Comparison of ENCODE assay signal across 20 cellular contexts in genomic region chr11:36464720-36465119, GRCh38. TPM values are rescaled to one million over a fixed set of nuclear protein-coding genes. Genes with fewer than 3 reads are reported as not detected.
DNase-seq lines count a peak whose midpoint lies in the region; ATAC-seq, FAIRE-seq and TF ChIP-seq lines count a peak whose summit lies in the region.
"Had no signal": no experiment of that assay in that cellular context is flagged by ENCODE, and none has a peak within 500 bp of the region (broad histone marks: within the 10 kb centered on the region; RNA-seq: fewer than 3 reads in every experiment).

No MANE protein-coding gene starts in this region.

- H3K27ac Mint-ChIP-seq in astrocyte (ENCODE audit: unreplicated experiment): peak overlapping the region; percentile 75
- H3K27ac Mint-ChIP-seq in immature natural killer cell: peak overlapping the region; percentile 32 to 88 (median 81)
- peak overlapping the region; percentile 84 for H3K27ac Mint-ChIP-seq in osteocyte (ENCODE audit: unreplicated experiment)

- intact Hi-C loops in IMR-90 (cut with micrococcal nuclease): no loop called here

- no peak overlapping the region; the same call in 1 of the 2 replicates for H2AK5ac ChIP-seq in IMR-90 (ENCODE audit: low read depth, low read length)

- H3K27me3 Mint-ChIP-seq in astrocyte (ENCODE audit: low read depth, unreplicated experiment): no peaks in the 10 kb centered on the region
- peaks cover 8 to 20% (median 8%) of the 10 kb centered on the region in 3 donors for H3K27me3 Mint-ChIP-seq in immature natural killer cell (ENCODE audit: low read depth in 3 of 3)
- no peaks in the 10 kb centered on the region for H3K27me3 Mint-ChIP-seq in osteocyte (ENCODE audit: unreplicated experiment)
- H3K27me3 Mint-ChIP-seq: CD8-positive, alpha-beta memory T cell had no signal

- peaks cover 14% of the 10 kb centered on the region for H3K4me1 ChIP-seq in IMR-90 (ENCODE audit: control insufficient read depth, insufficient read depth, low read length)
- H3K4me1 ChIP-seq in astrocyte (ENCODE audit: insufficient read depth, low read length): peaks cover 33% of the 10 kb centered on the region
- peaks cover 0 to 3% of the 10 kb centered on the region in 2 donors for H3K4me1 ChIP-seq in right atrium auricular region

- H4K5ac ChIP-seq in IMR-90 (ENCODE audit: low read depth, low read length): no peak overlapping the region; the same call in 1 of the 2 replicates

- BruUV-seq in IMR-90 (replicated peaks; lab: Mats Ljungman, UMichigan): no TSS peak

- no peak overlapping the region for H3K23ac ChIP-seq in IMR-90 (ENCODE audit: low read depth, low read length)

- H3K9me1 ChIP-seq in IMR-90 (ENCODE audit: insufficient read depth, low read length): peaks cover 15% of the 10 kb centered on the region

- no peak overlapping the region for H3K4me3 Mint-ChIP-seq in astrocyte (ENCODE audit: unreplicated experiment)
- H3K4me3 Mint-ChIP-seq in immature natural killer cell: no peak overlapping the region
- no peak overlapping the region for H3K4me3 Mint-ChIP-seq in osteocyte (ENCODE audit: unreplicated experiment)
- H3K4me3 Mint-ChIP-seq: CD8-positive, alpha-beta memory T cell had no signal

- TF ChIP-seq CTCF in IMR-90 (conservative IDR thresholded peaks at IDR 0.05; ENCODE audit: low read depth, low read length) (no peak), astrocyte (IDR thresholded peaks at IDR 0.05; ENCODE audit: insufficient read depth, low read depth, low read length) (no peak), osteocyte (IDR thresholded peaks at IDR 0.05) (no peak), right atrium auricular region (IDR thresholded peaks at IDR 0.05) (no peak)

- ATAC-seq in IMR-90 (ENCODE audit: low read depth) (no peak), GM19397 (IDR thresholded peaks at IDR 0.05; ENCODE audit: unreplicated experiment) (no peak)
- ATAC-seq: HCT116, HepG2 had no signal

- H2AK9ac ChIP-seq in IMR-90 (replicated peaks; ENCODE audit: low read depth, low read length, poor library complexity): no peak overlapping the region

- no peaks in the 10 kb centered on the region; a peak in 1 of 4 replicates for H3K79me1 ChIP-seq in IMR-90 (ENCODE audit: low read depth in 1 of 2, low read length in 2 of 2)

- H3K4ac ChIP-seq in IMR-90 (ENCODE audit: low read depth, low read length): no peak overlapping the region

- peak overlapping the region; percentile 18; the same call in 1 of the 2 replicates for H2BK20ac ChIP-seq in IMR-90 (ENCODE audit: low read depth, low read length)

- in situ Hi-C loops in IMR-90 (cut with MboI; ENCODE audit: low sequenced_read_pairs): loop anchor here (25.0 kb wide), 1 partner anchor 852 kb away; the partner anchor contains the start of gene FJX1

- no peak for DNase-seq in IMR-90
- no peak for DNase-seq in astrocyte (ENCODE audit: low read depth)
- DNase-seq in immature natural killer cell: no peak
- no peak for DNase-seq in osteocyte (ENCODE audit: extremely low spot score, unreplicated experiment)
- DNase-seq in A172 (ENCODE audit: low spot score): no peak
- DNase-seq in right atrium auricular region (ENCODE audit: low spot score): no peak
- no peak for DNase-seq in NCI-H510A (lab: John Stamatoyannopoulos, UW)
- DNase-seq: AML-193; Caco-2; CD8-positive, alpha-beta memory T cell; GF-D8 had no signal

- no peak overlapping the region for H4K8ac ChIP-seq in IMR-90 (ENCODE audit: low read depth in 2 of 2, low read length in 2 of 2)

- no peak overlapping the region for H3K56ac ChIP-seq in IMR-90 (ENCODE audit: extremely low read depth, insufficient read depth, low read length)

- H3K18ac ChIP-seq in IMR-90 (ENCODE audit: low read depth, low read length): no peak overlapping the region

- TF ChIP-seq RAD21 in IMR-90 (IDR thresholded peaks at IDR 0.05; ENCODE audit: low read length): no peak

- WGBS in IMR-90 (ENCODE audit: extremely low coverage in 2 of 2, insufficient read length in 1 of 2), 2 experiments: no CpG with 5 or more reads among the region's 3 CpGs

- H3K4me2 ChIP-seq in IMR-90 (ENCODE audit: low read depth, low read length): no peak overlapping the region
- no peak overlapping the region for H3K4me2 ChIP-seq in astrocyte (ENCODE audit: low read length)
- H3K4me2 ChIP-seq: BLaER1 had no signal

- CTCF ChIA-PET in IMR-90 (lab: Yijun Ruan, JAX): interaction anchor here (1.4 kb wide), 1 partner anchor 13 kb away, joined by 4 read pairs; no protein-coding TSS in a partner anchor

- H3K79me2 ChIP-seq in astrocyte (ENCODE audit: insufficient read depth, low read length): no peaks in the 10 kb centered on the region

- POLR2A ChIA-PET in IMR-90 (lab: Charles Lee; ENCODE audit: unreplicated experiment): no interaction called here

- dilution Hi-C loops in IMR-90 (cut with HindIII; ENCODE audit: low sequenced_read_pairs, unreplicated experiment): no loop called here

- H2BK15ac ChIP-seq in IMR-90 (ENCODE audit: low read depth, low read length): no peak overlapping the region; the same call in 2 of the 3 replicates

- no peak overlapping the region for H3K27ac ChIP-seq in IMR-90 (ENCODE audit: insufficient read depth, low read length)
- peak overlapping the region; percentile 12 for H3K27ac ChIP-seq in astrocyte (ENCODE audit: low read depth, low read length)
- H3K27ac ChIP-seq in right atrium auricular region: no peak overlapping the region
- H3K27ac ChIP-seq: 22Rv1, BLaER1, GM23248 had no signal

- H3K36me3 ChIP-seq in IMR-90 (ENCODE audit: control insufficient read depth, insufficient read depth, low read length) (no peaks in the 10 kb centered on the region), astrocyte (ENCODE audit: insufficient read depth, low read length) (no peaks in the 10 kb centered on the region), right atrium auricular region (no peaks in the 10 kb centered on the region)

- H3K9me3 Mint-ChIP-seq in astrocyte (ENCODE audit: unreplicated experiment): peaks cover 4% of the 10 kb centered on the region
- peaks cover 0 to 1% (median 0%) of the 10 kb centered on the region in 6 donors for H3K9me3 Mint-ChIP-seq in immature natural killer cell
- H3K9me3 Mint-ChIP-seq in osteocyte (ENCODE audit: unreplicated experiment): no peaks in the 10 kb centered on the region
- H3K9me3 Mint-ChIP-seq: CD8-positive, alpha-beta memory T cell had no signal

- peaks cover 53% of the 10 kb centered on the region for H3K4me1 Mint-ChIP-seq in astrocyte (ENCODE audit: low read depth, unreplicated experiment)
- H3K4me1 Mint-ChIP-seq in immature natural killer cell: peaks cover 76 to 95% of the 10 kb centered on the region in 2 donors
- H3K4me1 Mint-ChIP-seq in osteocyte (ENCODE audit: unreplicated experiment): peaks cover 72% of the 10 kb centered on the region

- no peak for FAIRE-seq in astrocyte (lab: Jason Lieb, UNC)
- FAIRE-seq: GM19239, H54, HepG2, HTR-8/SVneo had no signal

- H3K9me3 ChIP-seq in IMR-90 (ENCODE audit: control insufficient read depth, insufficient read depth, low read length) (no peaks in the 10 kb centered on the region), astrocyte (ENCODE audit: insufficient read depth, low read depth, low read length) (no peaks in the 10 kb centered on the region), right atrium auricular region (no peaks in the 10 kb centered on the region)
- H3K9me3 ChIP-seq: BLaER1, Caco-2 had no signal

- no peak overlapping the region for H2BK5ac ChIP-seq in IMR-90 (ENCODE audit: low read depth, low read length, poor library complexity, severe bottlenecking)

- H3K27me3 ChIP-seq in IMR-90 (ENCODE audit: control insufficient read depth, insufficient read depth, low read length) (no peaks in the 10 kb centered on the region), astrocyte (ENCODE audit: insufficient read depth, low read length) (no peaks in the 10 kb centered on the region), right atrium auricular region (no peaks in the 10 kb centered on the region)
- H3K27me3 ChIP-seq: BLaER1 had no signal

- 0 out of 2 replicates have a peak overlapping the region, but pooled peaks have one; percentile 5 for H4K91ac ChIP-seq in IMR-90 (ENCODE audit: insufficient read depth, low read depth, low read length)

- H3K36me3 Mint-ChIP-seq in astrocyte (ENCODE audit: low read depth, unreplicated experiment) (peaks cover 20% of the 10 kb centered on the region), immature natural killer cell (peaks cover 27 to 58% (median 30%) of the 10 kb centered on the region in 3 donors), osteocyte (ENCODE audit: unreplicated experiment) (peaks cover 53% of the 10 kb centered on the region)

- H2BK120ac ChIP-seq in IMR-90 (ENCODE audit: low read depth, low read length): no peak overlapping the region

- no peak for TF ChIP-seq POLR2A in IMR-90 (IDR thresholded peaks at IDR 0.05; ENCODE audit: low read depth, low read length)

- no peaks in the 10 kb centered on the region for H4K20me1 ChIP-seq in IMR-90 (ENCODE audit: insufficient read depth, low read length)
- no peaks in the 10 kb centered on the region for H4K20me1 ChIP-seq in astrocyte (ENCODE audit: insufficient read depth, low read length)
- H4K20me1 ChIP-seq: BLaER1 had no signal

- H3K4me3 ChIP-seq in IMR-90 (ENCODE audit: insufficient read depth, low read depth, low read length) (no peak overlapping the region), astrocyte (ENCODE audit: insufficient read depth, low read depth, low read length) (no peak overlapping the region), right atrium auricular region (no peak overlapping the region)
- H3K4me3 ChIP-seq: BLaER1, GM23248 had no signal

- no peak overlapping the region for H3K9ac ChIP-seq in IMR-90 (ENCODE audit: low read depth, low read length)
- no peak overlapping the region for H3K9ac ChIP-seq in astrocyte (ENCODE audit: low read length)
- H3K9ac ChIP-seq: BLaER1, GM23248 had no signal

- no peak overlapping the region for H2AFZ ChIP-seq in IMR-90 (replicated peaks; ENCODE audit: low read length, poor library complexity)
- no peak overlapping the region for H2AFZ ChIP-seq in astrocyte (ENCODE audit: low read depth, low read length)
- H2AFZ ChIP-seq: GM23248 had no signal

- no peak overlapping the region for H3K14ac ChIP-seq in IMR-90 (replicated peaks; ENCODE audit: low read depth, low read length)

TF ChIP-seq in IMR-90, 13 proteins besides CTCF, POLR2A, EP300 and RAD21 (continues in another document):
- no peak for TF ChIP-seq FOS (IDR thresholded peaks at IDR 0.05; ENCODE audit: low read depth, low read length)

RNA-seq across cellular contexts. Expression of gene TRAF6, which starts 45.4 kb away (rescaled TPM):
- total RNA-seq in IMR-90 (2012; rRNA removed) (15.3 and 17.6 TPM in 2 replicates), astrocyte (17.8 and 19.4 TPM in 2 replicates), osteocyte (13.9 and 15.0 TPM in 2 replicates), right atrium auricular region (10 to 100 TPM in 1 of 2 donors, 1 to 10 TPM in 1; 10.0 to 10.7 TPM)
- polyA plus RNA-seq in IMR-90 (2012; rRNA removed) (5.6 and 6.0 TPM in 2 replicates), immature natural killer cell (10 to 100 TPM; 11.3 to 20.0 (median 13.1) TPM)
- polyA plus RNA-seq in IMR-90 (2012; cell fraction: cytosol; rRNA removed): 1.5 and 1.9 TPM in 2 replicates
- 1.4 and 10.2 TPM in 2 replicates for polyA plus RNA-seq in IMR-90 (2012; cell fraction: nucleus; rRNA removed; ENCODE audit: low replicate concordance)
- total RNA-seq in A172 (2014; rRNA removed; shearing (Covaris generic)): 6.9 and 7.7 TPM in 2 replicates
